ENCODE assay signal across 18 cellular contexts in genomic region chr3:186218423-186218822, GRCh38.
"Had no signal": no experiment of that assay in that cellular context is flagged by ENCODE, and none has a peak within 500 bp of the region (broad histone marks: within the 10 kb centered on the region; RNA-seq: fewer than 3 reads in every experiment).

No MANE protein-coding gene starts in this region.

- H3K36me3 ChIP-seq: MG63, SJCRH30 had no signal

- H3K27me3 ChIP-seq: MG63, SJCRH30 had no signal

- H3K9me3 ChIP-seq: MG63, SJCRH30 had no signal

- H3K4me3 ChIP-seq: MG63, SJCRH30 had no signal

- DNase-seq: Karpas-422, KBM-7, MG63, NCI-H1092, NCI-H1105 treated with DMSO at 0.1 percent for 48 hours, NCI-H1417 treated with DMSO at 0.1 percent for 48 hours, NCI-H146, NCI-H1694 treated with DMSO at 0.1 percent for 48 hours, NCI-H1930, NCI-H2081, NCI-H2107, NCI-H2227 treated with DMSO at 0.1 percent for 48 hours, NCI-H526 treated with DMSO at 0.1 percent for 48 hours, NCI-H748 treated with DMSO at 0.1 percent for 48 hours, RPMI8226, SHP77 treated with DMSO at 0.1 percent for 48 hours had no signal

- ATAC-seq: SK-N-SH treated with all-trans-retinoic acid at 6 μM for 48 hours had no signal
